ENCODE assay signal across 2 cellular contexts in genomic region chr20:23990296-23990695, GRCh38. TPM values are rescaled to one million over a fixed set of nuclear protein-coding genes. Genes with fewer than 3 reads are reported as not detected.
"Had no signal": no experiment of that assay in that cellular context is flagged by ENCODE, and none has a peak within 500 bp of the region (broad histone marks: within the 10 kb centered on the region; RNA-seq: fewer than 3 reads in every experiment).

No MANE protein-coding gene starts in this region.

RNA-seq across cellular contexts. Expression of gene GGTLC1, which starts 1.7 kb away (rescaled TPM):
- total RNA-seq: G401, GM12878 had no signal
- polyA plus RNA-seq: GM12878 had no signal
